In genomic region chr3:184230081-184230602, GRCh38 we compare ENCODE assay signal across 9 cellular contexts. TPM values are rescaled to one million over a fixed set of nuclear protein-coding genes. Genes with fewer than 3 reads are reported as not detected.
DNase-seq lines count a peak whose midpoint lies in the region; ATAC-seq and TF ChIP-seq lines count a peak whose summit lies in the region.
"Had no signal": no experiment of that assay in that cellular context is flagged by ENCODE, and none has a peak within 500 bp of the region (broad histone marks: within the 10 kb centered on the region; RNA-seq: fewer than 3 reads in every experiment).

No MANE protein-coding gene starts in this region.

- no peak overlapping the region for H3K4me3 Mint-ChIP-seq in activated naive CD8-positive, alpha-beta T cell treated with anti-CD3 and anti-CD28 coated beads for 36 hours
- no peak overlapping the region for H3K4me3 Mint-ChIP-seq in CD14-positive monocyte
- no peak overlapping the region for H3K4me3 Mint-ChIP-seq in activated naive CD4-positive, alpha-beta T cell treated with anti-CD3 and anti-CD28 coated beads for 36 hours

- no peak overlapping the region for H3K27ac Mint-ChIP-seq in activated naive CD8-positive, alpha-beta T cell treated with anti-CD3 and anti-CD28 coated beads for 36 hours
- H3K27ac Mint-ChIP-seq in CD14-positive monocyte: no peak overlapping the region
- no peak overlapping the region for H3K27ac Mint-ChIP-seq in activated naive CD4-positive, alpha-beta T cell treated with anti-CD3 and anti-CD28 coated beads for 36 hours

- intact Hi-C loops in A673 (cut with micrococcal nuclease; ENCODE audit: unreplicated experiment) (no loop called here), lower lobe of right lung (cut with DNase I) (no loop called here), CD14-positive monocyte (cut with micrococcal nuclease) (no loop called here)
- intact Hi-C loops in activated naive CD4-positive, alpha-beta T cell treated with anti-CD3 and anti-CD28 coated beads for 36 hours (cut with micrococcal nuclease): no loop called here

- H3K9me3 Mint-ChIP-seq in activated naive CD8-positive, alpha-beta T cell treated with anti-CD3 and anti-CD28 coated beads for 36 hours: no peaks in the 10 kb centered on the region
- H3K9me3 Mint-ChIP-seq in CD14-positive monocyte: peaks cover 0 to 16% (median 6%) of the 10 kb centered on the region in 7 donors
- no peaks in the 10 kb centered on the region for H3K9me3 Mint-ChIP-seq in activated naive CD4-positive, alpha-beta T cell treated with anti-CD3 and anti-CD28 coated beads for 36 hours

- H3K4me1 Mint-ChIP-seq in activated naive CD8-positive, alpha-beta T cell treated with anti-CD3 and anti-CD28 coated beads for 36 hours: peaks cover 6% of the 10 kb centered on the region
- H3K4me1 Mint-ChIP-seq in CD14-positive monocyte: peaks cover 8% of the 10 kb centered on the region
- peaks cover 11% of the 10 kb centered on the region for H3K4me1 Mint-ChIP-seq in activated naive CD4-positive, alpha-beta T cell treated with anti-CD3 and anti-CD28 coated beads for 36 hours (ENCODE audit: low read depth)

- POLR2A ChIA-PET in A673 (lab: Charles Lee; ENCODE audit: low non-redundant PET): no interaction called here

- CTCF ChIA-PET in A673 (lab: Charles Lee): no interaction called here
- CTCF ChIA-PET in activated naive CD4-positive, alpha-beta T cell treated with anti-CD3 and anti-CD28 coated beads for 36 hours (lab: Charles Lee): interaction anchor here (0.6 to 3.1 kb wide), 3 partner anchors 54 to 71 kb away, joined by 3 to 9 read pairs (median 3); no protein-coding TSS in a partner anchor

- no TSS peak for BruUV-seq in A673 (replicated peaks; lab: Mats Ljungman, UMichigan)

- H3K9me3 ChIP-seq in A673 (ENCODE audit: low read depth, low read length, poor library complexity, severe bottlenecking) (no peaks in the 10 kb centered on the region), lower lobe of right lung (no peaks in the 10 kb centered on the region)

- H3K4me3 ChIP-seq in A673 (ENCODE audit: low read depth, low read length, poor library complexity, severe bottlenecking) (peak overlapping the region; percentile 47), H7 (ENCODE audit: insufficient read depth, low read depth, low read length) (peak overlapping the region; percentile 42; the same call in 1 of the 2 replicates), lower lobe of right lung (peak overlapping the region; percentile 61)

- H3K27me3 ChIP-seq in A673 (replicated peaks; ENCODE audit: insufficient read depth, low read depth, low read length, poor library complexity) (peaks cover 58% of the 10 kb centered on the region), H7 (ENCODE audit: control insufficient read depth, insufficient read depth, low read length) (peaks cover 58% of the 10 kb centered on the region), lower lobe of right lung (ENCODE audit: low read depth) (peaks cover 61% of the 10 kb centered on the region)

- H3K27me3 Mint-ChIP-seq in activated naive CD8-positive, alpha-beta T cell treated with anti-CD3 and anti-CD28 coated beads for 36 hours: peaks cover 61% of the 10 kb centered on the region
- peaks cover 64 to 84% (median 68%) of the 10 kb centered on the region in 3 donors for H3K27me3 Mint-ChIP-seq in CD14-positive monocyte (ENCODE audit: low read depth in 3 of 3)
- peaks cover 49% of the 10 kb centered on the region for H3K27me3 Mint-ChIP-seq in activated naive CD4-positive, alpha-beta T cell treated with anti-CD3 and anti-CD28 coated beads for 36 hours (ENCODE audit: low read depth)

- no peaks in the 10 kb centered on the region for H3K36me3 ChIP-seq in A673 (ENCODE audit: insufficient read depth, low read length, poor library complexity, severe bottlenecking)
- H3K36me3 ChIP-seq in H7 (replicated peaks; ENCODE audit: control insufficient read depth, insufficient read depth, low read length): no peaks in the 10 kb centered on the region
- no peaks in the 10 kb centered on the region for H3K36me3 ChIP-seq in lower lobe of right lung

- no peak for DNase-seq in A673 (ENCODE audit: low spot score)
- peak; percentile 85 for DNase-seq in H7
- peak; percentile 18 for DNase-seq in activated naive CD8-positive, alpha-beta T cell treated with anti-CD3 and anti-CD28 coated beads for 36 hours
- DNase-seq in lower lobe of right lung: no peak
- DNase-seq in CD14-positive monocyte (ENCODE audit: low spot score): no peak
- DNase-seq in activated naive CD4-positive, alpha-beta T cell treated with anti-CD3 and anti-CD28 coated beads for 36 hours: no peak
- DNase-seq: KG1 had no signal

- ATAC-seq in lower lobe of right lung (peak; percentile 4 to 16), GM21526 (IDR thresholded peaks at IDR 0.05; ENCODE audit: low FRiP score, unreplicated experiment) (no peak), HG02885 (IDR thresholded peaks at IDR 0.05; ENCODE audit: poor library complexity, unreplicated experiment) (no peak)

- H3K27ac ChIP-seq in A673 (ENCODE audit: low read depth, low read length, poor library complexity, severe bottlenecking) (no peak overlapping the region), lower lobe of right lung (no peak overlapping the region)

- no peaks in the 10 kb centered on the region for H3K36me3 Mint-ChIP-seq in activated naive CD8-positive, alpha-beta T cell treated with anti-CD3 and anti-CD28 coated beads for 36 hours
- no peaks in the 10 kb centered on the region for H3K36me3 Mint-ChIP-seq in CD14-positive monocyte
- no peaks in the 10 kb centered on the region for H3K36me3 Mint-ChIP-seq in activated naive CD4-positive, alpha-beta T cell treated with anti-CD3 and anti-CD28 coated beads for 36 hours (ENCODE audit: low read depth)

- H3K4me1 ChIP-seq in A673 (ENCODE audit: insufficient read depth, low read length, poor library complexity, severe bottlenecking) (peaks cover 5% of the 10 kb centered on the region), lower lobe of right lung (peaks cover 18% of the 10 kb centered on the region)

- TF ChIP-seq CTCF in A673 (conservative IDR thresholded peaks at IDR 0.05; ENCODE audit: low read depth, low read length) (no peak), lower lobe of right lung (IDR thresholded peaks at IDR 0.05) (no peak), CD14-positive monocyte (IDR thresholded peaks at IDR 0.05) (no peak)

RNA-seq across cellular contexts. Expression of gene VWA5B2, which starts 0.8 kb away (rescaled TPM):
- total RNA-seq in A673 (2021) (0.13 TPM in 1 of 2 replicates, not detected in the other), lower lobe of right lung (0.47 TPM)
- total RNA-seq in H7 (2014; rRNA removed; shearing (Covaris generic)): 0.41 TPM in 1 of 2 replicates, not detected in the other
- total RNA-seq in activated naive CD8-positive, alpha-beta T cell treated with anti-CD3 and anti-CD28 coated beads for 36 hours: not detected
- under 1 TPM in 1 of 2 donors, not detected in 1; 0.32 TPM for polyA plus RNA-seq in CD14-positive monocyte
- total RNA-seq in activated naive CD4-positive, alpha-beta T cell treated with anti-CD3 and anti-CD28 coated beads for 36 hours: not detected

RNA-seq across cellular contexts. Expression of gene ALG3, which starts 18.6 kb away (rescaled TPM):
- total RNA-seq in A673 (2021): 68.5 and 68.8 TPM in 2 replicates
- 59.8 and 62.7 TPM in 2 replicates for total RNA-seq in H7 (2014; rRNA removed; shearing (Covaris generic))
- 10 to 100 TPM; 52.3 to 54.9 TPM for total RNA-seq in activated naive CD8-positive, alpha-beta T cell treated with anti-CD3 and anti-CD28 coated beads for 36 hours
- total RNA-seq in lower lobe of right lung: 30.1 TPM
- 10 to 100 TPM; 56.4 to 60.8 TPM for polyA plus RNA-seq in CD14-positive monocyte
- 10 to 100 TPM; 28.9 to 31.0 TPM for total RNA-seq in activated naive CD4-positive, alpha-beta T cell treated with anti-CD3 and anti-CD28 coated beads for 36 hours

RNA-seq across cellular contexts. Expression of gene EEF1AKMT4, which starts 19.3 kb away (rescaled TPM):
- total RNA-seq in A673 (2021) (7.0 and 7.8 TPM in 2 replicates), lower lobe of right lung (2.6 TPM)
- 10.1 and 15.2 TPM in 2 replicates for total RNA-seq in H7 (2014; rRNA removed; shearing (Covaris generic))
- 10 to 100 TPM; 10.2 to 10.9 TPM for total RNA-seq in activated naive CD8-positive, alpha-beta T cell treated with anti-CD3 and anti-CD28 coated beads for 36 hours
- 10 to 100 TPM in 1 of 2 donors, 1 to 10 TPM in 1; 7.3 to 12.0 TPM for polyA plus RNA-seq in CD14-positive monocyte
- 1 to 10 TPM; 2.7 TPM for total RNA-seq in activated naive CD4-positive, alpha-beta T cell treated with anti-CD3 and anti-CD28 coated beads for 36 hours

RNA-seq across cellular contexts. Expression of gene CAMK2N2, which starts 31.2 kb away (rescaled TPM):
- 1.3 and 2.2 TPM in 2 replicates for total RNA-seq in A673 (2021)
- total RNA-seq in H7 (2014; rRNA removed; shearing (Covaris generic)): 1.5 and 1.6 TPM in 2 replicates
- total RNA-seq in activated naive CD8-positive, alpha-beta T cell treated with anti-CD3 and anti-CD28 coated beads for 36 hours: not detected
- not detected for total RNA-seq in lower lobe of right lung
- polyA plus RNA-seq in CD14-positive monocyte: not detected
- total RNA-seq in activated naive CD4-positive, alpha-beta T cell treated with anti-CD3 and anti-CD28 coated beads for 36 hours: not detected

RNA-seq across cellular contexts. Expression of gene ABCF3, which starts 44.1 kb away (rescaled TPM):
- total RNA-seq in A673 (2021) (65.1 and 65.2 TPM in 2 replicates), lower lobe of right lung (60.7 TPM)
- total RNA-seq in H7 (2014; rRNA removed; shearing (Covaris generic)): 31.1 and 38.8 TPM in 2 replicates
- total RNA-seq in activated naive CD8-positive, alpha-beta T cell treated with anti-CD3 and anti-CD28 coated beads for 36 hours: 10 to 100 TPM; 57.2 to 58.7 TPM
- 10 to 100 TPM; 13.5 to 13.9 TPM for polyA plus RNA-seq in CD14-positive monocyte
- 10 to 100 TPM; 38.5 to 39.1 TPM for total RNA-seq in activated naive CD4-positive, alpha-beta T cell treated with anti-CD3 and anti-CD28 coated beads for 36 hours

Comparison
In these comparisons a context has a peak if more than half of its experiments do, and no peak if none do; other contexts are left out.
1. DNase-seq: peak in H7 (single experiment) and activated naive CD8-positive, alpha-beta T cell treated with anti-CD3 and anti-CD28 coated beads for 36 hours (single experiment); none in A673 (single experiment), lower lobe of right lung (single experiment), CD14-positive monocyte (single experiment) and activated naive CD4-positive, alpha-beta T cell treated with anti-CD3 and anti-CD28 coated beads for 36 hours (single experiment).
2. ATAC-seq: peak in lower lobe of right lung (2 of 2); none in GM21526 (single experiment) and HG02885 (single experiment).
3. Peak in every context shown above with its lines, with median percentiles within 50 percentile points of each other: H3K4me3 ChIP-seq.